8 cellular contexts compared by ENCODE assay signal in genomic region chr1:154221815-154222081, GRCh38. TPM values are rescaled to one million over a fixed set of nuclear protein-coding genes. Genes with fewer than 3 reads are reported as not detected.
DNase-seq lines count a peak whose midpoint lies in the region; ATAC-seq and TF ChIP-seq lines count a peak whose summit lies in the region.

No MANE protein-coding gene starts in this region.

- H3K4me3 ChIP-seq in AG04450 (ENCODE audit: low read depth, low read length) (peak overlapping the region; percentile 88), HEK293 (ENCODE audit: low read depth, low read length) (peak overlapping the region; percentile 87), iPS-18c (ENCODE audit: insufficient read depth, low read depth, low read length) (peak overlapping the region; percentile 60), stomach smooth muscle (ENCODE audit: low read length in 2 of 2) (peak overlapping the region; percentile 91 to 99)

- TF ChIP-seq CTCF in AG04450 (IDR thresholded peaks at IDR 0.05; ENCODE audit: low read depth, low read length) (0 out of 2 replicates have a peak, but pooled peaks have one; percentile 10), HEK293 (tag by site-specific recombination; IDR thresholded peaks at IDR 0.05) (no peak)

- CTCF ChIA-PET in AG04450 (lab: Charles Lee): interaction anchor here (0.8 to 1.3 kb wide), 2 partner anchors 22 to 23 kb away, joined by 3 to 6 read pairs; no protein-coding TSS in a partner anchor
- CTCF ChIA-PET in HEK293 (lab: Yijun Ruan, JAX): interaction anchor here (2.5 kb wide), 1 partner anchor 22 kb away, joined by 8 read pairs; no protein-coding TSS in a partner anchor

- H3K27ac ChIP-seq in AG04450 (ENCODE audit: low read depth, low read length) (peak overlapping the region; percentile 91), HEK293 (ENCODE audit: extremely low read depth, low read depth, low read length) (peak overlapping the region; percentile 79), stomach smooth muscle (ENCODE audit: low read length) (peak overlapping the region; percentile 95)

- peaks cover 34 to 61% of the 10 kb centered on the region in 2 experiments for H3K36me3 ChIP-seq in HEK293 (ENCODE audit: control insufficient read depth in 2 of 2, insufficient read depth in 1 of 2, low read length in 2 of 2)
- peaks cover 7 to 12% of the 10 kb centered on the region in 2 donors for H3K36me3 ChIP-seq in stomach smooth muscle (ENCODE audit: control insufficient read depth in 2 of 2, insufficient read depth in 2 of 2, low read length in 2 of 2)

- peaks cover 76% of the 10 kb centered on the region for H3K4me1 Mint-ChIP-seq in activated naive CD8-positive, alpha-beta T cell treated with anti-CD3 and anti-CD28 coated beads, Interleukin-2, amount 50 U/mL, for 24 hours

- peaks cover 9% of the 10 kb centered on the region for H3K9me3 Mint-ChIP-seq in activated naive CD8-positive, alpha-beta T cell treated with anti-CD3 and anti-CD28 coated beads, Interleukin-2, amount 50 U/mL, for 24 hours

- H3K27me3 ChIP-seq in AG04450 (ENCODE audit: control insufficient read depth, insufficient read depth, low read length): no peaks in the 10 kb centered on the region
- no peaks in the 10 kb centered on the region for H3K27me3 ChIP-seq in stomach smooth muscle (ENCODE audit: control insufficient read depth in 1 of 2, insufficient read depth in 2 of 2, low read length in 2 of 2)

- peak overlapping the region; percentile 94 to 96 for H3K9ac ChIP-seq in stomach smooth muscle (ENCODE audit: low read length in 2 of 2)

- no peaks in the 10 kb centered on the region; the same call in 1 of the 2 replicates for H3K9me3 ChIP-seq in AG04450 (ENCODE audit: control insufficient read depth, insufficient read depth, low read length)
- H3K9me3 ChIP-seq in HEK293 (ENCODE audit: control insufficient read depth, insufficient read depth, low read depth, low read length): no peaks in the 10 kb centered on the region
- H3K9me3 ChIP-seq in iPS-18c (ENCODE audit: control insufficient read depth, insufficient read depth, low read length): no peaks in the 10 kb centered on the region
- no peaks in the 10 kb centered on the region for H3K9me3 ChIP-seq in stomach smooth muscle (ENCODE audit: control insufficient read depth in 2 of 2, low read length in 2 of 2)

- H3K4me3 Mint-ChIP-seq in activated naive CD8-positive, alpha-beta T cell treated with anti-CD3 and anti-CD28 coated beads, Interleukin-2, amount 50 U/mL, for 24 hours: peak overlapping the region; percentile 99

- peaks cover 4% of the 10 kb centered on the region for H3K27me3 Mint-ChIP-seq in activated naive CD8-positive, alpha-beta T cell treated with anti-CD3 and anti-CD28 coated beads, Interleukin-2, amount 50 U/mL, for 24 hours

- peaks cover 77% of the 10 kb centered on the region for H3K36me3 Mint-ChIP-seq in activated naive CD8-positive, alpha-beta T cell treated with anti-CD3 and anti-CD28 coated beads, Interleukin-2, amount 50 U/mL, for 24 hours (ENCODE audit: low read depth)

- no peak for ATAC-seq in activated naive CD8-positive, alpha-beta T cell treated with anti-CD3 and anti-CD28 coated beads, Interleukin-2, amount 50 U/mL, for 24 hours
- ATAC-seq in HG03460 (IDR thresholded peaks at IDR 0.05; ENCODE audit: unreplicated experiment): no peak

- DNase-seq in AG04450 (ENCODE audit: low read depth, low spot score) (peak; percentile 38), HK-2 (ENCODE audit: unreplicated experiment) (no peak)
- no peak for DNase-seq in activated naive CD8-positive, alpha-beta T cell treated with anti-CD3 and anti-CD28 coated beads, Interleukin-2, amount 50 U/mL, for 24 hours
- DNase-seq in activated CD4-positive, alpha-beta T cell treated with anti-CD3 and anti-CD28 coated beads, Interleukin-2, amount 50 U/mL, for 4 hours: no peak

- H3K4me1 ChIP-seq in HEK293 (ENCODE audit: control insufficient read depth, insufficient read depth, low read length) (no peaks in the 10 kb centered on the region), stomach smooth muscle (ENCODE audit: control insufficient read depth, insufficient read depth, low read length) (peaks cover 30% of the 10 kb centered on the region)

- POLR2A ChIA-PET in AG04450 (lab: Yijun Ruan, JAX): interaction anchor here (2.6 kb wide), 1 partner anchor 231 kb away, joined by 20 read pairs; the partner anchor contains the start of gene RPS27
- POLR2A ChIA-PET in HEK293 (lab: Yijun Ruan, JAX): interaction anchor here (2.1 to 2.2 kb wide), 2 partner anchors 9 to 39 kb away, joined by 10 to 14 read pairs; no protein-coding TSS in a partner anchor

- H3K27ac Mint-ChIP-seq in activated naive CD8-positive, alpha-beta T cell treated with anti-CD3 and anti-CD28 coated beads, Interleukin-2, amount 50 U/mL, for 24 hours: peak overlapping the region; percentile 99

TF ChIP-seq in HEK293, 187 proteins besides CTCF, POLR2A, EP300 and RAD21:
- TF ChIP-seq ZBTB6 (tag by site-specific recombination; IDR thresholded peaks at IDR 0.05) (no peak), GLIS2 (tag by site-specific recombination; IDR thresholded peaks at IDR 0.05) (peak; percentile 16; the same call in 1 of the 2 replicates), ZNF707 (tag by site-specific recombination; IDR thresholded peaks at IDR 0.05) (no peak), ZBTB48 (tag by site-specific recombination; IDR thresholded peaks at IDR 0.05) (0 out of 2 replicates have a peak, but pooled peaks have one; percentile 13), REST (tag by site-specific recombination; IDR thresholded peaks at IDR 0.05) (no peak), ZNF510 (tag by site-specific recombination; IDR thresholded peaks at IDR 0.05; ENCODE audit: insufficient replicate concordance) (no peak), ZNF350 (tag by site-specific recombination; IDR thresholded peaks at IDR 0.05) (no peak), MZF1 (tag by site-specific recombination; IDR thresholded peaks at IDR 0.05; ENCODE audit: borderline replicate concordance) (no peak)

RNA-seq across cellular contexts. Expression of gene UBAP2L, which starts 1.0 kb away (rescaled TPM):
- 173 and 177 TPM in 2 replicates for polyA plus RNA-seq in AG04450 (2011; rRNA removed)
- 161 and 185 TPM in 2 replicates for polyA minus RNA-seq in AG04450 (2011; rRNA and poly(A)+ RNA removed)

RNA-seq across cellular contexts. Expression of gene CFAP141, which starts 15.6 kb away (rescaled TPM):
- polyA plus RNA-seq in AG04450 (2011; rRNA removed): not detected in 2 replicates
- polyA minus RNA-seq in AG04450 (2011; rRNA and poly(A)+ RNA removed): not detected in 2 replicates

RNA-seq across cellular contexts. Expression of gene TPM3, which starts 29.8 kb away (rescaled TPM):
- 397 and 565 TPM in 2 replicates for polyA plus RNA-seq in AG04450 (2011; rRNA removed)
- polyA minus RNA-seq in AG04450 (2011; rRNA and poly(A)+ RNA removed): 140 and 155 TPM in 2 replicates

RNA-seq across cellular contexts. Expression of gene HAX1, which starts 50.7 kb away (rescaled TPM):
- 131 and 148 TPM in 2 replicates for polyA plus RNA-seq in AG04450 (2011; rRNA removed)
- polyA minus RNA-seq in AG04450 (2011; rRNA and poly(A)+ RNA removed): 64.4 and 80.1 TPM in 2 replicates
